8 cellular contexts compared by ENCODE assay signal in genomic region chr4:6548201-6548881, GRCh38. TPM values are rescaled to one million over a fixed set of nuclear protein-coding genes. Genes with fewer than 3 reads are reported as not detected.
A peak's percentile ranks its signal among the peaks of the same experiment; 100 is the strongest.
DNase-seq lines count a peak whose midpoint lies in the region; ATAC-seq, FAIRE-seq and TF ChIP-seq lines count a peak whose summit lies in the region.

No MANE protein-coding gene starts in this region.

- ATAC-seq in GM18498 (IDR thresholded peaks at IDR 0.05; ENCODE audit: unreplicated experiment): no peak

- TF ChIP-seq CTCF in GM13977 (IDR thresholded peaks at IDR 0.05; ENCODE audit: extremely low read depth, insufficient read depth, missing control alignments) (peak; percentile 23), fibroblast of mammary gland (conservative IDR thresholded peaks at IDR 0.05; ENCODE audit: control insufficient read depth, insufficient read depth, low read depth, low read length) (peak; percentile 46)

- in situ Hi-C loops in GM13977 (cut with MboI; ENCODE audit: low pct_unique_long_range_greater_than_20kb, low sequenced_read_pairs, unreplicated experiment): no loop called here

- peak; percentile 69 for DNase-seq in AG08396 (ENCODE audit: low spot score)
- DNase-seq in GM13977 (ENCODE audit: low spot score): no peak
- peak; percentile 5 for DNase-seq in NOMO-1 treated with dmso at 0.1 percent for 144 hours (lab: John Stamatoyannopoulos, UW; ENCODE audit: unreplicated experiment)
- peak; percentile 47 for DNase-seq in fibroblast of mammary gland (ENCODE audit: low read depth)
- DNase-seq in mucosa of gallbladder (ENCODE audit: low spot score): no peak
- DNase-seq in frontal cortex (ENCODE audit: low spot score in 2 of 2): no peak
- DNase-seq in NCI-H1436 (lab: John Stamatoyannopoulos, UW): no peak

- FAIRE-seq in frontal cortex (lab: Jason Lieb, UNC): no peak

- no peak overlapping the region for H3K4me3 ChIP-seq in fibroblast of mammary gland (ENCODE audit: control insufficient read depth, low read depth, low read length)

RNA-seq across cellular contexts. Expression of gene MAN2B2, which starts 26.6 kb away (rescaled TPM):
- 53.6 TPM for total RNA-seq in mucosa of gallbladder
- 7.3 TPM for total RNA-seq in frontal cortex

Comparison
In these comparisons a context has a peak if more than half of its experiments do, and no peak if none do; other contexts are left out.
1. DNase-seq: peak in AG08396 (single experiment), NOMO-1 treated with dmso at 0.1 percent for 144 hours (single experiment) and fibroblast of mammary gland (single experiment); none in GM13977 (single experiment), mucosa of gallbladder (single experiment), frontal cortex (0 of 2) and NCI-H1436 (single experiment).